Comparison of ENCODE assay signal across 25 cellular contexts in genomic region chr12:18084080-18084479, GRCh38. TPM values are rescaled to one million over a fixed set of nuclear protein-coding genes. Genes with fewer than 3 reads are reported as not detected.
"Had no signal": no experiment of that assay in that cellular context is flagged by ENCODE, and none has a peak within 500 bp of the region (broad histone marks: within the 10 kb centered on the region; RNA-seq: fewer than 3 reads in every experiment).

No MANE protein-coding gene starts in this region.

- H3K36me3 ChIP-seq: colonic mucosa, esophagus muscularis mucosa, esophagus squamous epithelium, gastrocnemius medialis, gastroesophageal sphincter, heart left ventricle, heart right ventricle had no signal

- ATAC-seq: effector memory CD8-positive, alpha-beta T cell; esophagus mucosa; foreskin keratinocyte; gastrocnemius medialis; gastroesophageal sphincter; heart left ventricle; heart right ventricle had no signal

- DNase-seq: colonic mucosa; cortex of kidney; dermis blood vessel endothelial cell; dorsolateral prefrontal cortex; effector CD4-positive, alpha-beta T cell; effector CD8-positive, alpha-beta T cell; effector memory CD4-positive, alpha-beta T cell; effector memory CD8-positive, alpha-beta T cell; endodermal cell; erythroblast; esophagus squamous epithelium; foreskin fibroblast; foreskin keratinocyte; foreskin melanocyte; gastrocnemius medialis; glutamatergic neuron; head of caudate nucleus; heart left ventricle; heart right ventricle had no signal

- H3K9me3 ChIP-seq: colonic mucosa, esophagus muscularis mucosa, esophagus squamous epithelium, gastrocnemius medialis, gastroesophageal sphincter had no signal

- H3K4me3 ChIP-seq: colonic mucosa, coronary artery, dorsolateral prefrontal cortex, esophagus muscularis mucosa, esophagus squamous epithelium, gastrocnemius medialis, gastroesophageal sphincter, heart left ventricle, heart right ventricle had no signal

- H3K27ac ChIP-seq: colonic mucosa, coronary artery, dorsolateral prefrontal cortex, epithelial cell of prostate, esophagus muscularis mucosa, esophagus squamous epithelium, foreskin keratinocyte, gastrocnemius medialis, gastroesophageal sphincter, heart left ventricle, heart right ventricle had no signal

- H3K27me3 ChIP-seq: colonic mucosa, dorsolateral prefrontal cortex, esophagus muscularis mucosa, esophagus squamous epithelium, foreskin keratinocyte, gastrocnemius medialis, gastroesophageal sphincter, heart left ventricle, heart right ventricle had no signal

RNA-seq across cellular contexts. Expression of gene RERGL, which starts 5.9 kb away (rescaled TPM):
- polyA plus RNA-seq: endothelial cell of umbilical vein, foreskin keratinocyte had no signal
